Comparison of ENCODE assay signal across 8 cellular contexts in genomic region chr17:48546187-48546923, GRCh38. TPM values are rescaled to one million over a fixed set of nuclear protein-coding genes. Genes with fewer than 3 reads are reported as not detected.
DNase-seq lines count a peak whose midpoint lies in the region; ATAC-seq and TF ChIP-seq lines count a peak whose summit lies in the region.
"Had no signal": no experiment of that assay in that cellular context is flagged by ENCODE, and none has a peak within 500 bp of the region (broad histone marks: within the 10 kb centered on the region; RNA-seq: fewer than 3 reads in every experiment).

No MANE protein-coding gene starts in this region.

- H3K4me3 Mint-ChIP-seq in activated CD4-positive, alpha-beta T cell treated with anti-CD3 and anti-CD28 coated beads, Interleukin-2, amount 10 ng/mL, durations not matched to agents 24 days and 14 days, result peak overlapping the region; percentile 82
- H3K4me3 Mint-ChIP-seq: dendritic cell treated with granulocyte-macrophage colony-stimulating factor and Interleukin-4, amounts not matched to agents 40 ng/mL and 50 ng/mL, for 4 days had no signal

- peaks cover 2% of the 10 kb centered on the region for H3K27me3 Mint-ChIP-seq in activated CD4-positive, alpha-beta T cell treated with anti-CD3 and anti-CD28 coated beads, Interleukin-2, amount 10 ng/mL, durations not matched to agents 24 days and 14 days

- H3K9me3 Mint-ChIP-seq in activated CD4-positive, alpha-beta T cell treated with anti-CD3 and anti-CD28 coated beads, Interleukin-2, amount 10 ng/mL, durations not matched to agents 24 days and 14 days, result no peaks in the 10 kb centered on the region
- H3K9me3 Mint-ChIP-seq: dendritic cell treated with granulocyte-macrophage colony-stimulating factor and Interleukin-4, amounts not matched to agents 40 ng/mL and 50 ng/mL, for 4 days had no signal

- H3K4me3 ChIP-seq in esophagus muscularis mucosa, result peak overlapping the region; percentile 39 to 49 (median 42)
- peak overlapping the region in 3 of 4 donors; percentile 18 to 31 (median 25) for H3K4me3 ChIP-seq in stomach

- intact Hi-C loops in activated CD4-positive, alpha-beta T cell treated with anti-CD3 and anti-CD28 coated beads, Interleukin-2, amount 10 ng/mL, durations not matched to agents 24 days and 14 days (cut with micrococcal nuclease), result no loop called here
- intact Hi-C loops in esophagus muscularis mucosa (cut with DNase I), result no loop called here
- intact Hi-C loops in stomach (cut with DNase I; ENCODE audit: low total_unique reads), result no loop called here

- no peak for TF ChIP-seq POLR2A in esophagus muscularis mucosa (IDR thresholded peaks at IDR 0.05; ENCODE audit: low read depth)
- no peak for TF ChIP-seq POLR2A in stomach (IDR thresholded peaks at IDR 0.05)

- no peak for ATAC-seq in HG03521 (IDR thresholded peaks at IDR 0.05; ENCODE audit: unreplicated experiment)
- ATAC-seq in GM18502 (IDR thresholded peaks at IDR 0.05; ENCODE audit: poor library complexity, unreplicated experiment), result no peak

- TF ChIP-seq EP300 in esophagus muscularis mucosa (IDR thresholded peaks at IDR 0.05) (no peak), stomach (IDR thresholded peaks at IDR 0.05) (no peak)

- H3K4me1 Mint-ChIP-seq in activated CD4-positive, alpha-beta T cell treated with anti-CD3 and anti-CD28 coated beads, Interleukin-2, amount 10 ng/mL, durations not matched to agents 24 days and 14 days, result peaks cover 43% of the 10 kb centered on the region

- peak; percentile 66 for DNase-seq in activated CD4-positive, alpha-beta T cell treated with anti-CD3 and anti-CD28 coated beads, Interleukin-2, amount 10 ng/mL, durations not matched to agents 24 days and 14 days
- DNase-seq in activated CD4-positive, alpha-beta T cell treated with anti-CD3 and anti-CD28 coated beads for 48 hours, result no peak
- no peak for DNase-seq in esophagus muscularis mucosa (ENCODE audit: extremely low spot score)
- DNase-seq in stomach, result no peak
- DNase-seq: ACHN had no signal

- H3K36me3 ChIP-seq in esophagus muscularis mucosa (peaks cover 4 to 17% (median 13%) of the 10 kb centered on the region in 4 donors), stomach (peaks cover 0 to 17% (median 7%) of the 10 kb centered on the region in 4 donors)

- H3K9me3 ChIP-seq in esophagus muscularis mucosa (no peaks in the 10 kb centered on the region), stomach (no peaks in the 10 kb centered on the region)

- TF ChIP-seq CTCF in esophagus muscularis mucosa (IDR thresholded peaks at IDR 0.05) (no peak), stomach (IDR thresholded peaks at IDR 0.05) (no peak)

- 20% methylated on average over 10 of the region's 10 CpGs for WGBS in esophagus muscularis mucosa
- WGBS in stomach, 5 donors, result 33 to 55% (median 43%) methylated on average over 10 of the region's 10 CpGs

- H3K27ac ChIP-seq in esophagus muscularis mucosa (replicated peaks in 1 of 4), result peak overlapping the region; percentile 91 to 97 (median 96)
- H3K27ac ChIP-seq in stomach, result peak overlapping the region; percentile 40 to 95 (median 93)

- peaks cover 17% of the 10 kb centered on the region for H3K36me3 Mint-ChIP-seq in activated CD4-positive, alpha-beta T cell treated with anti-CD3 and anti-CD28 coated beads, Interleukin-2, amount 10 ng/mL, durations not matched to agents 24 days and 14 days (ENCODE audit: low read depth)

- H3K4me1 ChIP-seq in esophagus muscularis mucosa (peaks cover 37 to 68% (median 67%) of the 10 kb centered on the region in 4 donors), stomach (peaks cover 14 to 68% (median 44%) of the 10 kb centered on the region in 4 donors)

- no peaks in the 10 kb centered on the region for H3K27me3 ChIP-seq in esophagus muscularis mucosa
- peaks cover 4 to 99% (median 47%) of the 10 kb centered on the region in 3 donors for H3K27me3 ChIP-seq in stomach

- H3K27ac Mint-ChIP-seq in activated CD4-positive, alpha-beta T cell treated with anti-CD3 and anti-CD28 coated beads, Interleukin-2, amount 10 ng/mL, durations not matched to agents 24 days and 14 days, result peak overlapping the region; percentile 83
- H3K27ac Mint-ChIP-seq: dendritic cell treated with granulocyte-macrophage colony-stimulating factor and Interleukin-4, amounts not matched to agents 40 ng/mL and 50 ng/mL, for 4 days had no signal

RNA-seq across cellular contexts. Expression of gene HOXB2, which starts 1.4 kb away (rescaled TPM):
- total RNA-seq in activated CD4-positive, alpha-beta T cell treated with anti-CD3 and anti-CD28 coated beads, Interleukin-2, amount 10 ng/mL, durations not matched to agents 24 days and 14 days, result 26.0 and 28.1 TPM in 2 replicates
- 10 to 100 TPM; 36.3 to 86.4 (median 63.4) TPM for total RNA-seq in esophagus muscularis mucosa
- 10 to 100 TPM in 3 of 5 donors, 1 to 10 TPM in 2; 6.7 to 83.0 (median 10.5) TPM for total RNA-seq in stomach
- polyA plus RNA-seq in stomach, result 10 to 100 TPM; 11.3 to 22.2 (median 13.4) TPM

RNA-seq across cellular contexts. Expression of gene HOXB1, which starts 15.5 kb away (rescaled TPM):
- total RNA-seq in activated CD4-positive, alpha-beta T cell treated with anti-CD3 and anti-CD28 coated beads, Interleukin-2, amount 10 ng/mL, durations not matched to agents 24 days and 14 days, result not detected in 2 replicates
- not detected for total RNA-seq in esophagus muscularis mucosa
- not detected for total RNA-seq in stomach
- polyA plus RNA-seq in stomach, result under 1 TPM in 1 of 3 donors, not detected in 2; 0.28 TPM

RNA-seq across cellular contexts. Expression of gene HOXB4, which starts 31.8 kb away (rescaled TPM):
- total RNA-seq in activated CD4-positive, alpha-beta T cell treated with anti-CD3 and anti-CD28 coated beads, Interleukin-2, amount 10 ng/mL, durations not matched to agents 24 days and 14 days, result 3.1 and 3.6 TPM in 2 replicates
- 1 to 10 TPM; 3.5 to 8.3 (median 5.0) TPM for total RNA-seq in esophagus muscularis mucosa
- total RNA-seq in stomach, result 1 to 10 TPM in 1 of 5 donors, under 1 TPM in 2, not detected in 2; 0.45 to 5.1 (median 0.58) TPM
- 1 to 10 TPM; 1.7 to 4.6 (median 2.6) TPM for polyA plus RNA-seq in stomach

RNA-seq across cellular contexts. Expression of gene HOXB3, which starts 43.7 kb away (rescaled TPM):
- 3.6 and 3.7 TPM in 2 replicates for total RNA-seq in activated CD4-positive, alpha-beta T cell treated with anti-CD3 and anti-CD28 coated beads, Interleukin-2, amount 10 ng/mL, durations not matched to agents 24 days and 14 days
- 10 to 100 TPM; 10.8 to 34.9 (median 28.7) TPM for total RNA-seq in esophagus muscularis mucosa
- total RNA-seq in stomach, result 10 to 100 TPM in 4 of 5 donors, 1 to 10 TPM in 1; 6.1 to 77.6 (median 17.0) TPM
- polyA plus RNA-seq in stomach, result 1 to 10 TPM; 2.8 to 9.5 (median 3.8) TPM

RNA-seq across cellular contexts. Expression of gene HOXB5, which starts 47.2 kb away (rescaled TPM):
- not detected in 2 replicates for total RNA-seq in activated CD4-positive, alpha-beta T cell treated with anti-CD3 and anti-CD28 coated beads, Interleukin-2, amount 10 ng/mL, durations not matched to agents 24 days and 14 days
- total RNA-seq in esophagus muscularis mucosa (under 1 TPM; 0.17 to 0.83 (median 0.36) TPM), stomach (10 to 100 TPM in 2 of 5 donors, under 1 TPM in 2, not detected in 1; 0.43 to 50.4 (median 6.2) TPM)
- 1 to 10 TPM; 2.2 to 2.7 (median 2.4) TPM for polyA plus RNA-seq in stomach
